ENCODE assay signal across 15 cellular contexts in genomic region chr1:244820131-244820530, GRCh38. TPM values are rescaled to one million over a fixed set of nuclear protein-coding genes. Genes with fewer than 3 reads are reported as not detected.
DNase-seq lines count a peak whose midpoint lies in the region; ATAC-seq and TF ChIP-seq lines count a peak whose summit lies in the region.
"Had no signal": no experiment of that assay in that cellular context is flagged by ENCODE, and none has a peak within 500 bp of the region (broad histone marks: within the 10 kb centered on the region; RNA-seq: fewer than 3 reads in every experiment).

No MANE protein-coding gene starts in this region.

- H2BK5ac ChIP-seq in mesendoderm (ENCODE audit: low read length) = no peak overlapping the region

- H4K20me1 ChIP-seq in PC-3 (ENCODE audit: low read length) (no peaks in the 10 kb centered on the region), smooth muscle cell (ENCODE audit: low read depth) (no peaks in the 10 kb centered on the region)

- no peak overlapping the region for H3K56ac ChIP-seq in mesendoderm (ENCODE audit: low read length)

- CTCF ChIA-PET in PC-3 (lab: Charles Lee) = no interaction called here

- H3K27me3 ChIP-seq in HUES48 (ENCODE audit: control insufficient read depth, insufficient read depth, low read length) = no peaks in the 10 kb centered on the region
- H3K27me3 ChIP-seq in PC-3 (ENCODE audit: low read length) = no peaks in the 10 kb centered on the region
- H3K27me3 ChIP-seq in mesendoderm (ENCODE audit: insufficient read depth, low read length, poor library complexity) = no peaks in the 10 kb centered on the region
- peaks cover 25% of the 10 kb centered on the region for H3K27me3 ChIP-seq in smooth muscle cell (ENCODE audit: low read depth)

- H3K4me2 ChIP-seq in PC-3 (ENCODE audit: low read length) (no peak overlapping the region), mesendoderm (ENCODE audit: low read length) (no peak overlapping the region), smooth muscle cell (peak overlapping the region; percentile 8)

- H3K27ac Mint-ChIP-seq in stimulated activated effector memory CD8-positive, alpha-beta T cell treated with anti-CD3 and anti-CD28 coated beads, Interleukin-12 subunit alpha, Interleukin-12 subunit beta, amount 100 ng/mL, for 72 hours = no peak overlapping the region
- H3K27ac Mint-ChIP-seq: CD8-positive, alpha-beta T cell had no signal

- H3K4me1 ChIP-seq in HUES48 (ENCODE audit: control insufficient read depth, insufficient read depth, low read length) (peaks cover 32% of the 10 kb centered on the region), PC-3 (ENCODE audit: insufficient read depth, low read length) (peaks cover 18% of the 10 kb centered on the region), mesendoderm (ENCODE audit: control insufficient read depth, low read depth, low read length) (no peaks in the 10 kb centered on the region), smooth muscle cell (ENCODE audit: low read depth) (no peaks in the 10 kb centered on the region)

- no peak for ATAC-seq in PC-3
- no peak for ATAC-seq in stimulated activated effector memory CD8-positive, alpha-beta T cell treated with anti-CD3 and anti-CD28 coated beads, Interleukin-12 subunit alpha, Interleukin-12 subunit beta, amount 100 ng/mL, for 72 hours
- ATAC-seq: CD8-positive, alpha-beta T cell; HepG2 had no signal

- H2AFZ ChIP-seq in PC-3 (ENCODE audit: low read length) = no peak overlapping the region
- H2AFZ ChIP-seq in smooth muscle cell (ENCODE audit: low read depth) = no peak overlapping the region

- H2AK5ac ChIP-seq in mesendoderm (ENCODE audit: low read length) = no peak overlapping the region

- no peaks in the 10 kb centered on the region for H3K36me3 Mint-ChIP-seq in stimulated activated effector memory CD8-positive, alpha-beta T cell treated with anti-CD3 and anti-CD28 coated beads, Interleukin-12 subunit alpha, Interleukin-12 subunit beta, amount 100 ng/mL, for 72 hours
- H3K36me3 Mint-ChIP-seq: CD8-positive, alpha-beta T cell had no signal

- H3K9me3 Mint-ChIP-seq in stimulated activated effector memory CD8-positive, alpha-beta T cell treated with anti-CD3 and anti-CD28 coated beads, Interleukin-12 subunit alpha, Interleukin-12 subunit beta, amount 100 ng/mL, for 72 hours = no peaks in the 10 kb centered on the region
- H3K9me3 Mint-ChIP-seq: CD8-positive, alpha-beta T cell; H9 had no signal

- no peaks in the 10 kb centered on the region for H3K9me3 ChIP-seq in HUES48 (ENCODE audit: control insufficient read depth, insufficient read depth, low read length)
- no peaks in the 10 kb centered on the region for H3K9me3 ChIP-seq in PC-3 (ENCODE audit: low read length)
- H3K9me3 ChIP-seq in smooth muscle cell (replicated peaks; ENCODE audit: low read depth) = no peaks in the 10 kb centered on the region

- H3F3A ChIP-seq in PC-3 (ENCODE audit: low read length, unreplicated experiment) = no peaks in the 10 kb centered on the region
- no peaks in the 10 kb centered on the region for H3F3A ChIP-seq in smooth muscle cell (ENCODE audit: low read depth)

- no peak overlapping the region for H4K8ac ChIP-seq in mesendoderm (ENCODE audit: low read depth, low read length)

- H3K18ac ChIP-seq in mesendoderm (ENCODE audit: low read length) = no peak overlapping the region

- WGBS in mesendoderm (ENCODE audit: extremely low coverage, insufficient coverage, low lambda C conversion rate) = no CpG with 5 or more reads among the region's 2 CpGs
- WGBS in smooth muscle cell (ENCODE audit: low lambda C conversion rate) = 37% methylated on average over 2 of the region's 2 CpGs

- no peak overlapping the region for H4K5ac ChIP-seq in mesendoderm (ENCODE audit: low read length)

- no peaks in the 10 kb centered on the region for H3K9me2 ChIP-seq in PC-3 (replicated peaks; ENCODE audit: low read length)

- no peaks in the 10 kb centered on the region for H3K4me1 Mint-ChIP-seq in stimulated activated effector memory CD8-positive, alpha-beta T cell treated with anti-CD3 and anti-CD28 coated beads, Interleukin-12 subunit alpha, Interleukin-12 subunit beta, amount 100 ng/mL, for 72 hours

- H3K27ac ChIP-seq in HUES48 (ENCODE audit: low read depth, low read length) (peak overlapping the region; percentile 18), PC-3 (ENCODE audit: low read length) (no peak overlapping the region), mesendoderm (ENCODE audit: low read depth, low read length) (no peak overlapping the region), smooth muscle cell (ENCODE audit: low read depth) (no peak overlapping the region), coronary artery (no peak overlapping the region)

- no peak overlapping the region for H3K4ac ChIP-seq in mesendoderm (ENCODE audit: low read depth, low read length)

- H3K4me3 ChIP-seq in HUES48 (ENCODE audit: low read depth, low read length) = no peak overlapping the region
- no peak overlapping the region for H3K4me3 ChIP-seq in PC-3 (ENCODE audit: low read length)
- H3K4me3 ChIP-seq in mesendoderm (ENCODE audit: low read length) = no peak overlapping the region
- H3K4me3 ChIP-seq in smooth muscle cell = no peak overlapping the region
- no peak overlapping the region for H3K4me3 ChIP-seq in coronary artery

- POLR2A ChIA-PET in PC-3 (lab: Charles Lee; ENCODE audit: unreplicated experiment) = interaction anchor here (0.6 kb wide), 2 partner anchors 78 to 150 kb away, joined by 3 to 17 read pairs; no protein-coding TSS in a partner anchor

- H3K9ac ChIP-seq in HUES48 (ENCODE audit: low read depth, low read length) (no peak overlapping the region), PC-3 (ENCODE audit: low read length) (no peak overlapping the region), mesendoderm (ENCODE audit: low read length) (no peak overlapping the region), smooth muscle cell (ENCODE audit: low read depth) (no peak overlapping the region)

- H2BK15ac ChIP-seq in mesendoderm (replicated peaks; ENCODE audit: low read depth) = no peak overlapping the region

- BruUV-seq in PC-3 (replicated peaks; lab: Mats Ljungman, UMichigan) = no TSS peak

- no peak overlapping the region for H3K4me3 Mint-ChIP-seq in stimulated activated effector memory CD8-positive, alpha-beta T cell treated with anti-CD3 and anti-CD28 coated beads, Interleukin-12 subunit alpha, Interleukin-12 subunit beta, amount 100 ng/mL, for 72 hours
- H3K4me3 Mint-ChIP-seq: CD14-positive monocyte; CD8-positive, alpha-beta T cell; H9 had no signal

- no peak overlapping the region for H2BK120ac ChIP-seq in mesendoderm (ENCODE audit: low read depth, low read length)

- H3K79me2 ChIP-seq in PC-3 (ENCODE audit: low read length) (no peaks in the 10 kb centered on the region), mesendoderm (ENCODE audit: control insufficient read depth, insufficient read depth, low read length) (no peaks in the 10 kb centered on the region), smooth muscle cell (ENCODE audit: low read depth) (no peaks in the 10 kb centered on the region)

- DNase-seq in PC-3 (peak; percentile 26), mesendoderm (peak; percentile 69), smooth muscle cell (lab: John Stamatoyannopoulos, UW; ENCODE audit: unreplicated experiment) (no peak), coronary artery (ENCODE audit: low spot score) (no peak)
- no peak for DNase-seq in stimulated activated naive CD4-positive, alpha-beta T cell treated with Interleukin-2 at 50 U/mL for 16 hours (lab: John Stamatoyannopoulos, UW)
- no peak for DNase-seq in stimulated activated effector memory CD8-positive, alpha-beta T cell treated with anti-CD3 and anti-CD28 coated beads, Interleukin-12 subunit alpha, Interleukin-12 subunit beta, amount 100 ng/mL, for 72 hours (ENCODE audit: low spot score in 2 of 2)
- DNase-seq: CD8-positive, alpha-beta T cell; COR-L47; DND-41; GDM1; GOT3; H9 had no signal

- no peak for TF ChIP-seq CTCF in PC-3 (conservative IDR thresholded peaks at IDR 0.05; ENCODE audit: low read depth, low read length)
- no peak for TF ChIP-seq CTCF in smooth muscle cell (IDR thresholded peaks at IDR 0.05; ENCODE audit: borderline replicate concordance, insufficient read depth, poor library complexity, severe bottlenecking)
- TF ChIP-seq CTCF in coronary artery (IDR thresholded peaks at IDR 0.05) = no peak

- intact Hi-C loops in PC-3 (cut with micrococcal nuclease) = loop anchor here (2.0 kb wide), 1 partner anchor 19 kb away; no protein-coding TSS in a partner anchor

- H3K36me3 ChIP-seq in HUES48 (ENCODE audit: control insufficient read depth, insufficient read depth, low read length) (peaks cover 4% of the 10 kb centered on the region), PC-3 (ENCODE audit: low read depth, low read length) (no peaks in the 10 kb centered on the region), mesendoderm (ENCODE audit: control insufficient read depth, insufficient read depth, low read length) (no peaks in the 10 kb centered on the region), smooth muscle cell (ENCODE audit: low read depth) (no peaks in the 10 kb centered on the region)

- H3K23ac ChIP-seq in mesendoderm (ENCODE audit: low read length) = no peak overlapping the region

- H3K79me1 ChIP-seq in mesendoderm (ENCODE audit: low read length) = no peaks in the 10 kb centered on the region

RNA-seq across cellular contexts. Expression of gene COX20, which starts 15.3 kb away (rescaled TPM):
- total RNA-seq in PC-3 (2014; rRNA removed) (50.0 and 55.8 TPM in 2 replicates), smooth muscle cell (11.1 and 14.7 TPM in 2 replicates)
- 62.4 TPM for polyA plus RNA-seq in mesendoderm (2013, experiment 1 of 2)
- polyA plus RNA-seq in mesendoderm (2013, experiment 2 of 2) = 64.0 TPM
- polyA plus RNA-seq in smooth muscle cell = 37.2 and 56.7 TPM in 2 replicates

RNA-seq across cellular contexts. Expression of gene HNRNPU, which starts 44.2 kb away (rescaled TPM):
- total RNA-seq in PC-3 (2014; rRNA removed) (431 and 503 TPM in 2 replicates), smooth muscle cell (241 and 286 TPM in 2 replicates)
- polyA plus RNA-seq in mesendoderm (2013, experiment 1 of 2) = 569 TPM
- polyA plus RNA-seq in mesendoderm (2013, experiment 2 of 2) = 555 TPM
- polyA plus RNA-seq in smooth muscle cell = 198 and 236 TPM in 2 replicates

Comparison
In these comparisons a context has a peak if more than half of its experiments do, and no peak if none do; other contexts are left out.
1. DNase-seq: peak in PC-3 (single experiment) and mesendoderm (single experiment); none in smooth muscle cell (single experiment), stimulated activated naive CD4-positive, alpha-beta T cell treated with Interleukin-2 at 50 U/mL for 16 hours (single experiment), stimulated activated effector memory CD8-positive, alpha-beta T cell treated with anti-CD3 and anti-CD28 coated beads, Interleukin-12 subunit alpha, Interleukin-12 subunit beta, amount 100 ng/mL, for 72 hours (0 of 2) and coronary artery (single experiment).